ENCODE assay signal across 28 cellular contexts in genomic region chr18:56210466-56210865, GRCh38.
"Had no signal": no experiment of that assay in that cellular context is flagged by ENCODE, and none has a peak within 500 bp of the region (broad histone marks: within the 10 kb centered on the region; RNA-seq: fewer than 3 reads in every experiment).

No MANE protein-coding gene starts in this region.

- H3K4me3 ChIP-seq: dorsolateral prefrontal cortex, gastrocnemius medialis, heart left ventricle, hepatocyte, lung, mucosa of descending colon, neural progenitor cell, sigmoid colon, skin epidermis, spleen, testis, tibial artery had no signal

- H3K27ac Mint-ChIP-seq: memory B cell; mesothelial cell of epicardium; naive thymus-derived CD4-positive, alpha-beta T cell; nephron; neural progenitor cell; progenitor cell of endocrine pancreas; stimulated activated memory B cell treated with anti-CD40 and anti-IgM and Interleukin-4, amounts not matched to agents 10 μg/mL and 1 μg/mL and 100 μg/mL, for 72 hours; type B pancreatic cell had no signal

- H3K36me3 ChIP-seq: gastrocnemius medialis, heart left ventricle, neural progenitor cell, sigmoid colon, spleen, tibial artery had no signal

- H3K27me3 ChIP-seq: dorsolateral prefrontal cortex, gastrocnemius medialis, heart left ventricle, hepatocyte, neural progenitor cell, sigmoid colon, spleen, testis, tibial artery had no signal

- ATAC-seq: gastrocnemius medialis; left lobe of liver; mucosa of descending colon; naive thymus-derived CD4-positive, alpha-beta T cell; stimulated activated memory B cell treated with anti-CD40 and anti-IgM and Interleukin-4, amounts not matched to agents 10 μg/mL and 1 μg/mL and 100 μg/mL, for 72 hours; stimulated activated naive CD8-positive, alpha-beta T cell treated with anti-CD3 and anti-CD28 coated beads, Interleukin-15, Interleukin-2, amounts not matched to agents 100 U/mL and 50 U/mL, for 24 hours had no signal

- H3K4me1 Mint-ChIP-seq: neural progenitor cell had no signal

- H3K27me3 Mint-ChIP-seq: memory B cell; naive thymus-derived CD4-positive, alpha-beta T cell; stimulated activated memory B cell treated with anti-CD40 and anti-IgM and Interleukin-4, amounts not matched to agents 10 μg/mL and 1 μg/mL and 100 μg/mL, for 72 hours had no signal

- H3K9ac ChIP-seq: neural progenitor cell, parathyroid adenoma had no signal

- H3K36me3 Mint-ChIP-seq: memory B cell; mesothelial cell of epicardium; naive thymus-derived CD4-positive, alpha-beta T cell; neural progenitor cell; stimulated activated memory B cell treated with anti-CD40 and anti-IgM and Interleukin-4, amounts not matched to agents 10 μg/mL and 1 μg/mL and 100 μg/mL, for 72 hours; type B pancreatic cell had no signal

- H3K9me3 ChIP-seq: gastrocnemius medialis, heart left ventricle, sigmoid colon, spleen, testis, tibial artery had no signal

- H3K79me2 ChIP-seq: hepatocyte, parathyroid adenoma had no signal

- H3K27ac ChIP-seq: dorsolateral prefrontal cortex, gastrocnemius medialis, heart left ventricle, hepatocyte, neural progenitor cell, parathyroid adenoma, sigmoid colon, skin epidermis, spleen, testis, tibial artery had no signal

- H3K4me2 ChIP-seq: hepatocyte, neural progenitor cell had no signal

- H3K4me3 Mint-ChIP-seq: memory B cell; mesothelial cell of epicardium; naive thymus-derived CD4-positive, alpha-beta T cell; nephron; neural progenitor cell; stimulated activated memory B cell treated with anti-CD40 and anti-IgM and Interleukin-4, amounts not matched to agents 10 μg/mL and 1 μg/mL and 100 μg/mL, for 72 hours; type B pancreatic cell had no signal

- DNase-seq: dorsolateral prefrontal cortex; effector CD4-positive, alpha-beta T cell; foreskin fibroblast; gastrocnemius medialis; kidney; mucosa of descending colon; naive thymus-derived CD4-positive, alpha-beta T cell; sigmoid colon; spleen; stimulated activated CD4-positive, alpha-beta T cell treated with anti-CD3 and anti-CD28 coated beads, Interleukin-4, amount 100 ng/mL, for 4 hours; stimulated activated naive CD8-positive, alpha-beta T cell treated with anti-CD3 and anti-CD28 coated beads, Interleukin-15, Interleukin-2, amounts not matched to agents 100 U/mL and 50 U/mL, for 24 hours; substantia nigra; testis; tibial artery had no signal

- H2AFZ ChIP-seq: hepatocyte, neural progenitor cell, parathyroid adenoma had no signal

- H3K4me1 ChIP-seq: gastrocnemius medialis, neural progenitor cell, parathyroid adenoma, sigmoid colon, spleen, testis, tibial artery had no signal

- H3K9me3 Mint-ChIP-seq: memory B cell; nephron; neural progenitor cell; stimulated activated memory B cell treated with anti-CD40 and anti-IgM and Interleukin-4, amounts not matched to agents 10 μg/mL and 1 μg/mL and 100 μg/mL, for 72 hours; type B pancreatic cell had no signal

- FAIRE-seq: colon, kidney had no signal
